ENCODE assay signal across 24 cellular contexts in genomic region chr3:57166660-57167059, GRCh38. TPM values are rescaled to one million over a fixed set of nuclear protein-coding genes. Genes with fewer than 3 reads are reported as not detected.
DNase-seq lines count a peak whose midpoint lies in the region; ATAC-seq and TF ChIP-seq lines count a peak whose summit lies in the region.
"Had no signal": no experiment of that assay in that cellular context is flagged by ENCODE, and none has a peak within 500 bp of the region (broad histone marks: within the 10 kb centered on the region; RNA-seq: fewer than 3 reads in every experiment).

No MANE protein-coding gene starts in this region.

- peaks cover 58 to 65% of the 10 kb centered on the region in 2 donors for H3K27me3 Mint-ChIP-seq in natural killer cell (ENCODE audit: low read depth in 2 of 2)
- peaks cover 55 to 66% of the 10 kb centered on the region in 2 donors for H3K27me3 Mint-ChIP-seq in natural killer cell treated with Interleukin-12 subunit alpha and Interleukin-12 subunit beta and Interleukin-15 and Interleukin-18, amount 100 ng/mL, for 72 hours
- H3K27me3 Mint-ChIP-seq in effector memory CD8-positive, alpha-beta T cell, result peaks cover 75 to 91% of the 10 kb centered on the region in 2 donors
- peaks cover 51 to 87% (median 61%) of the 10 kb centered on the region in 5 donors for H3K27me3 Mint-ChIP-seq in naive thymus-derived CD8-positive, alpha-beta T cell
- H3K27me3 Mint-ChIP-seq in progenitor cell of endocrine pancreas, result peaks cover 37% of the 10 kb centered on the region

- no peak overlapping the region for H3K27ac Mint-ChIP-seq in natural killer cell
- no peak overlapping the region for H3K27ac Mint-ChIP-seq in natural killer cell treated with Interleukin-12 subunit alpha and Interleukin-12 subunit beta and Interleukin-15 and Interleukin-18, amount 100 ng/mL, for 72 hours
- no peak overlapping the region for H3K27ac Mint-ChIP-seq in effector memory CD8-positive, alpha-beta T cell
- peak overlapping the region in 2 of 10 donors; percentile 11 to 74 for H3K27ac Mint-ChIP-seq in naive thymus-derived CD8-positive, alpha-beta T cell
- H3K27ac Mint-ChIP-seq in progenitor cell of endocrine pancreas, result no peak overlapping the region
- H3K27ac Mint-ChIP-seq: CD4-positive, alpha-beta memory T cell; HFFc6 had no signal

- no peak for DNase-seq in natural killer cell
- DNase-seq in natural killer cell treated with Interleukin-12 subunit alpha and Interleukin-12 subunit beta and Interleukin-15 and Interleukin-18, amount 100 ng/mL, for 72 hours (ENCODE audit: low spot score), result no peak
- no peak for DNase-seq in effector memory CD8-positive, alpha-beta T cell
- DNase-seq in naive thymus-derived CD8-positive, alpha-beta T cell, result no peak
- no peak for DNase-seq in progenitor cell of endocrine pancreas (ENCODE audit: low spot score, unreplicated experiment)
- no peak for DNase-seq in ureter (ENCODE audit: low spot score)
- DNase-seq: BE2C; CD4-positive, alpha-beta memory T cell; DMS53; EL; HFFc6; IMR-90; Karpas-422; NCI-H1417 treated with DMSO at 0.1 percent for 48 hours; NCI-H187 treated with DMSO at 0.1 percent for 48 hours; NCI-H226; NCI-H524; NCI-H82; OCI-M1; Right ventricle myocardium superior had no signal

- H3K36me3 Mint-ChIP-seq in natural killer cell, result no peaks in the 10 kb centered on the region
- H3K36me3 Mint-ChIP-seq in natural killer cell treated with Interleukin-12 subunit alpha and Interleukin-12 subunit beta and Interleukin-15 and Interleukin-18, amount 100 ng/mL, for 72 hours, result no peaks in the 10 kb centered on the region
- H3K36me3 Mint-ChIP-seq in effector memory CD8-positive, alpha-beta T cell (ENCODE audit: insufficient read depth), result peaks cover 2% of the 10 kb centered on the region
- H3K36me3 Mint-ChIP-seq in naive thymus-derived CD8-positive, alpha-beta T cell, result peaks cover 0 to 3% (median 0%) of the 10 kb centered on the region in 3 donors
- no peaks in the 10 kb centered on the region for H3K36me3 Mint-ChIP-seq in progenitor cell of endocrine pancreas (ENCODE audit: insufficient read depth)
- H3K36me3 Mint-ChIP-seq: CD4-positive, alpha-beta memory T cell had no signal

- intact Hi-C loops in natural killer cell (cut with micrococcal nuclease), result no loop called here

- peaks cover 6 to 22% of the 10 kb centered on the region in 2 donors for H3K4me1 Mint-ChIP-seq in natural killer cell
- H3K4me1 Mint-ChIP-seq in natural killer cell treated with Interleukin-12 subunit alpha and Interleukin-12 subunit beta and Interleukin-15 and Interleukin-18, amount 100 ng/mL, for 72 hours (ENCODE audit: low read depth in 2 of 2), result peaks cover 5 to 18% of the 10 kb centered on the region in 2 donors
- peaks cover 9 to 15% of the 10 kb centered on the region in 2 donors for H3K4me1 Mint-ChIP-seq in effector memory CD8-positive, alpha-beta T cell (ENCODE audit: low read depth in 2 of 2)
- peaks cover 8 to 24% (median 17%) of the 10 kb centered on the region in 4 donors for H3K4me1 Mint-ChIP-seq in naive thymus-derived CD8-positive, alpha-beta T cell
- peaks cover 17% of the 10 kb centered on the region for H3K4me1 Mint-ChIP-seq in progenitor cell of endocrine pancreas (ENCODE audit: low read depth)

- ATAC-seq in natural killer cell (no peak), esophagus mucosa (no peak), GM19351 (IDR thresholded peaks at IDR 0.05; ENCODE audit: unreplicated experiment) (no peak)
- ATAC-seq in natural killer cell treated with Interleukin-12 subunit alpha and Interleukin-12 subunit beta and Interleukin-15 and Interleukin-18, amount 100 ng/mL, for 72 hours, result no peak
- ATAC-seq in effector memory CD8-positive, alpha-beta T cell (replicated peaks), result no peak
- no peak for ATAC-seq in naive thymus-derived CD8-positive, alpha-beta T cell
- ATAC-seq: GM12878 had no signal

- POLR2A ChIA-PET in naive thymus-derived CD8-positive, alpha-beta T cell (lab: Charles Lee), result no interaction called here

- H3K4me3 Mint-ChIP-seq in natural killer cell, result peak overlapping the region; percentile 11
- no peak overlapping the region for H3K4me3 Mint-ChIP-seq in natural killer cell treated with Interleukin-12 subunit alpha and Interleukin-12 subunit beta and Interleukin-15 and Interleukin-18, amount 100 ng/mL, for 72 hours
- H3K4me3 Mint-ChIP-seq in effector memory CD8-positive, alpha-beta T cell, result peak overlapping the region; percentile 3 to 13
- H3K4me3 Mint-ChIP-seq in naive thymus-derived CD8-positive, alpha-beta T cell, result peak overlapping the region in 6 of 10 donors; percentile 29 to 84 (median 54)
- no peak overlapping the region for H3K4me3 Mint-ChIP-seq in progenitor cell of endocrine pancreas (ENCODE audit: low read depth)
- H3K4me3 Mint-ChIP-seq: HFFc6 had no signal

- TF ChIP-seq CTCF in natural killer cell (IDR thresholded peaks at IDR 0.05) (no peak), progenitor cell of endocrine pancreas (IDR thresholded peaks at IDR 0.05; ENCODE audit: unreplicated experiment) (no peak)

- H3K9me3 Mint-ChIP-seq in natural killer cell (no peaks in the 10 kb centered on the region), progenitor cell of endocrine pancreas (ENCODE audit: low read depth) (no peaks in the 10 kb centered on the region)
- H3K9me3 Mint-ChIP-seq in natural killer cell treated with Interleukin-12 subunit alpha and Interleukin-12 subunit beta and Interleukin-15 and Interleukin-18, amount 100 ng/mL, for 72 hours, result no peaks in the 10 kb centered on the region
- H3K9me3 Mint-ChIP-seq in effector memory CD8-positive, alpha-beta T cell, result no peaks in the 10 kb centered on the region
- H3K9me3 Mint-ChIP-seq in naive thymus-derived CD8-positive, alpha-beta T cell, result no peaks in the 10 kb centered on the region
- H3K9me3 Mint-ChIP-seq: CD4-positive, alpha-beta memory T cell; HFFc6 had no signal

RNA-seq across cellular contexts. Expression of gene IL17RD, which starts 1.5 kb away (rescaled TPM):
- total RNA-seq in natural killer cell, result under 1 TPM in 2 of 3 donors, not detected in 1; 0.05 to 0.08 TPM
- under 1 TPM in 1 of 2 donors, not detected in 1; 0.28 TPM for total RNA-seq in natural killer cell treated with Interleukin-12 subunit alpha and Interleukin-12 subunit beta and Interleukin-15 and Interleukin-18, amount 100 ng/mL, for 72 hours
- not detected for total RNA-seq in naive thymus-derived CD8-positive, alpha-beta T cell
- polyA plus RNA-seq in naive thymus-derived CD8-positive, alpha-beta T cell, result not detected
- total RNA-seq in progenitor cell of endocrine pancreas, result 30.4 and 37.9 TPM in 2 replicates
- 5.4 TPM for total RNA-seq in ureter
- total RNA-seq in esophagus mucosa, result 2.4 TPM
- total RNA-seq: CD4-positive, alpha-beta memory T cell had no signal
- polyA plus RNA-seq: CD4-positive, alpha-beta memory T cell had no signal

RNA-seq across cellular contexts. Expression of gene HESX1, which starts 33.1 kb away (rescaled TPM):
- total RNA-seq in natural killer cell (under 1 TPM in 2 of 3 donors, not detected in 1; 0.49 to 0.55 TPM), progenitor cell of endocrine pancreas (0.80 and 0.96 TPM in 2 replicates), ureter (0.57 TPM), esophagus mucosa (0.80 TPM)
- not detected for total RNA-seq in natural killer cell treated with Interleukin-12 subunit alpha and Interleukin-12 subunit beta and Interleukin-15 and Interleukin-18, amount 100 ng/mL, for 72 hours
- total RNA-seq in naive thymus-derived CD8-positive, alpha-beta T cell, result under 1 TPM in 1 of 2 experiments, not detected in 1; 0.39 TPM
- under 1 TPM in 2 of 3 donors, not detected in 1; 0.27 to 0.87 TPM for polyA plus RNA-seq in naive thymus-derived CD8-positive, alpha-beta T cell
- total RNA-seq: A172; CD4-positive, alpha-beta memory T cell; Right ventricle myocardium superior had no signal
- polyA plus RNA-seq: CD4-positive, alpha-beta memory T cell had no signal

Comparison
In these comparisons a context has a peak if more than half of its experiments do, and no peak if none do; other contexts are left out.
1. H3K4me3 Mint-ChIP-seq: peak in natural killer cell (single experiment), effector memory CD8-positive, alpha-beta T cell (2 of 2) and naive thymus-derived CD8-positive, alpha-beta T cell (6 of 10); none in natural killer cell treated with Interleukin-12 subunit alpha and Interleukin-12 subunit beta and Interleukin-15 and Interleukin-18, amount 100 ng/mL, for 72 hours (single experiment) and progenitor cell of endocrine pancreas (single experiment).